28 cellular contexts compared by ENCODE assay signal in the genomic region with DNA sequence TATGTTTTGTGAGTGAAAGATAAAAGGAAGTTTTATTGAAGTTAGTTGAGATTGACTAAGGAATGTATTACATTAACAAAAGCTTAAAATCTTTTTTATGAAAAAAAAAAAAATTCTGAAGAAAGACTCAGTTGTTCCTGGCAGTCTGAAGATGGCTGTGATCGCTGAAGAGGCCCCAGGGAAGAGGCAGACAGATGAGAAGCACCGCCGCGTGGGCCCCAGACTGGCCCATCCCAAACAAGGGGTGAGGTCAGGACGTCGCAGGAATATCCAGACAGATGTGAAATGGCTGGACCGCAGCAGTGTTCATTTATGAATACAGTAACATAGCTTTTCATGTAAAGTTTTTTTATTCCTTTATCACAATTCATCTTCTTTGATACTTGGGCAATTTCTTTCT.
"Had no signal": no experiment of that assay in that cellular context is flagged by ENCODE, and none has a peak within 500 bp of the region (broad histone marks: within the 10 kb centered on the region; RNA-seq: fewer than 3 reads in every experiment).

No MANE protein-coding gene starts in this region.

- H3K9me3 Mint-ChIP-seq: dendritic cell treated with granulocyte-macrophage colony-stimulating factor and Interleukin-4, amounts not matched to agents 40 ng/mL and 50 ng/mL, for 4 days; effector memory CD8-positive, alpha-beta T cell; endodermal cell; immature natural killer cell; mesothelial cell of epicardium had no signal

- H3K4me3 ChIP-seq: colonic mucosa, esophagus squamous epithelium, gastroesophageal sphincter, heart left ventricle, hepatocyte, left ventricle myocardium inferior, lower lobe of right lung, mucosa of descending colon had no signal

- H3K4me2 ChIP-seq: hepatocyte had no signal

- H3K9me3 ChIP-seq: colonic mucosa, esophagus squamous epithelium, gastroesophageal sphincter, heart left ventricle, left ventricle myocardium inferior, lower lobe of right lung, mucosa of descending colon had no signal

- H3K4me3 Mint-ChIP-seq: dendritic cell treated with granulocyte-macrophage colony-stimulating factor and Interleukin-4, amounts not matched to agents 40 ng/mL and 50 ng/mL, for 4 days; effector memory CD8-positive, alpha-beta T cell; endodermal cell; immature natural killer cell; mesothelial cell of epicardium had no signal

- H3K4me1 Mint-ChIP-seq: immature natural killer cell, mesothelial cell of epicardium had no signal

- DNase-seq: colonic mucosa; cortex of kidney; effector CD8-positive, alpha-beta T cell; effector memory CD8-positive, alpha-beta T cell; endodermal cell; erythroblast; esophagus squamous epithelium; foreskin fibroblast; hypothalamus; immature natural killer cell; islet precursor cell; kidney; kidney glomerular epithelial cell; left colon; left ventricle myocardium inferior; lower lobe of right lung; mesenchymal stem cell; mucosa of descending colon had no signal

- H3K27ac ChIP-seq: colonic mucosa, epithelial cell of prostate, esophagus squamous epithelium, gastroesophageal sphincter, heart left ventricle, hepatocyte, left ventricle myocardium inferior, lower lobe of right lung had no signal

- ATAC-seq: effector memory CD8-positive, alpha-beta T cell; esophagus mucosa; gastroesophageal sphincter; left colon; left lobe of liver; lower lobe of right lung; mucosa of descending colon had no signal

- H3K36me3 Mint-ChIP-seq: immature natural killer cell, mesothelial cell of epicardium had no signal

- H3K4me1 ChIP-seq: colonic mucosa, esophagus squamous epithelium, gastroesophageal sphincter, lower lobe of right lung had no signal

- FAIRE-seq: endometrium, frontal cortex, kidney had no signal

- H3K27ac Mint-ChIP-seq: dendritic cell treated with granulocyte-macrophage colony-stimulating factor and Interleukin-4, amounts not matched to agents 40 ng/mL and 50 ng/mL, for 4 days; effector memory CD8-positive, alpha-beta T cell; endodermal cell; immature natural killer cell; mesothelial cell of epicardium had no signal

- H3K27me3 Mint-ChIP-seq: dendritic cell treated with granulocyte-macrophage colony-stimulating factor and Interleukin-4, amounts not matched to agents 40 ng/mL and 50 ng/mL, for 4 days had no signal
